In genomic region chr10:79070611-79071534, GRCh38 we compare ENCODE assay signal across 8 cellular contexts. TPM values are rescaled to one million over a fixed set of nuclear protein-coding genes. Genes with fewer than 3 reads are reported as not detected.
DNase-seq lines count a peak whose midpoint lies in the region; TF ChIP-seq lines count a peak whose summit lies in the region.

No MANE protein-coding gene starts in this region.

- TF ChIP-seq CTCF in choroid plexus epithelial cell (conservative IDR thresholded peaks at IDR 0.05; ENCODE audit: low read depth, low read length) (peak; percentile 23), kidney epithelial cell (IDR thresholded peaks at IDR 0.05; ENCODE audit: insufficient read depth, low read length, poor library complexity, severe bottlenecking) (no peak)

- H3K4me1 ChIP-seq in CD8-positive, alpha-beta memory T cell (ENCODE audit: insufficient read depth, low read length): peaks cover 11% of the 10 kb centered on the region
- peaks cover 45% of the 10 kb centered on the region for H3K4me1 ChIP-seq in HUES48 (ENCODE audit: control insufficient read depth, insufficient read depth, low read length)
- peaks cover 52 to 73% (median 65%) of the 10 kb centered on the region in 3 donors for H3K4me1 ChIP-seq in skeletal muscle tissue (ENCODE audit: control insufficient read depth in 3 of 3, insufficient read depth in 3 of 3, low read length in 3 of 3)

- CTCF ChIA-PET in CD8-positive, alpha-beta memory T cell (lab: Charles Lee): no interaction called here

- H3K4me1 Mint-ChIP-seq in CD8-positive, alpha-beta memory T cell: peaks cover 16 to 57% (median 25%) of the 10 kb centered on the region in 3 donors

- no peaks in the 10 kb centered on the region for H3K36me3 ChIP-seq in CD8-positive, alpha-beta memory T cell (ENCODE audit: insufficient read depth, low read length)
- H3K36me3 ChIP-seq in HUES48 (ENCODE audit: control insufficient read depth, insufficient read depth, low read length) (no peaks in the 10 kb centered on the region), SK-N-MC (ENCODE audit: insufficient read depth, low read length) (no peaks in the 10 kb centered on the region), kidney epithelial cell (ENCODE audit: control insufficient read depth, insufficient read depth, low read length) (no peaks in the 10 kb centered on the region), skeletal muscle tissue (ENCODE audit: control insufficient read depth in 3 of 3, insufficient read depth in 3 of 3, low read length in 3 of 3) (no peaks in the 10 kb centered on the region)

- H3K9me3 ChIP-seq in CD8-positive, alpha-beta memory T cell (ENCODE audit: low read length): no peaks in the 10 kb centered on the region
- H3K9me3 ChIP-seq in HUES48 (ENCODE audit: control insufficient read depth, insufficient read depth, low read length) (no peaks in the 10 kb centered on the region), SK-N-MC (ENCODE audit: low read depth, low read length) (no peaks in the 10 kb centered on the region), skeletal muscle tissue (ENCODE audit: control insufficient read depth in 3 of 3, low read length in 3 of 3) (no peaks in the 10 kb centered on the region)

- DNase-seq in CD8-positive, alpha-beta memory T cell: peak in 1 of 5 donors; percentile 11
- DNase-seq in SK-N-MC (ENCODE audit: low read depth, low spot score) (no peak), choroid plexus epithelial cell (ENCODE audit: low read depth) (peak; percentile 76), kidney epithelial cell (ENCODE audit: low read depth) (no peak), NCI-H187 (lab: John Stamatoyannopoulos, UW) (no peak), NCI-H1930 (lab: John Stamatoyannopoulos, UW) (no peak)

- peak overlapping the region in 4 of 8 donors; percentile 23 to 84 (median 28) for H3K27ac Mint-ChIP-seq in CD8-positive, alpha-beta memory T cell

- H3K9ac ChIP-seq in HUES48 (ENCODE audit: low read depth, low read length): peak overlapping the region; percentile 49
- peak overlapping the region; percentile 57 for H3K9ac ChIP-seq in SK-N-MC (ENCODE audit: insufficient read length)
- H3K9ac ChIP-seq in skeletal muscle tissue (ENCODE audit: low read depth in 1 of 3, low read length in 3 of 3): peak overlapping the region; percentile 84 to 93 (median 91)

- peak overlapping the region; percentile 73 to 99 (median 89) for H3K4me3 Mint-ChIP-seq in CD8-positive, alpha-beta memory T cell

- H3K27ac ChIP-seq in CD8-positive, alpha-beta memory T cell (ENCODE audit: low read depth, low read length): peak overlapping the region; percentile 14
- H3K27ac ChIP-seq in HUES48 (ENCODE audit: low read depth, low read length) (peak overlapping the region; percentile 70), SK-N-MC (no peak overlapping the region), skeletal muscle tissue (ENCODE audit: low read depth, low read length) (peak overlapping the region; percentile 94)

- peaks cover 0 to 2% (median 0%) of the 10 kb centered on the region in 5 donors for H3K9me3 Mint-ChIP-seq in CD8-positive, alpha-beta memory T cell

- peaks cover 0 to 6% of the 10 kb centered on the region in 2 donors for H3K27me3 Mint-ChIP-seq in CD8-positive, alpha-beta memory T cell

- H3K4me3 ChIP-seq in CD8-positive, alpha-beta memory T cell (ENCODE audit: low read length): peak overlapping the region; percentile 22
- H3K4me3 ChIP-seq in HUES48 (ENCODE audit: low read depth, low read length) (peak overlapping the region; percentile 89), SK-N-MC (peak overlapping the region; percentile 78), choroid plexus epithelial cell (ENCODE audit: low read depth, low read length) (peak overlapping the region; percentile 91), kidney epithelial cell (ENCODE audit: low read depth, low read length) (peak overlapping the region; percentile 85), skeletal muscle tissue (ENCODE audit: low read length in 3 of 3) (peak overlapping the region; percentile 76 to 97 (median 95))

- POLR2A ChIA-PET in CD8-positive, alpha-beta memory T cell (lab: Charles Lee): interaction anchor here (1.2 kb wide), 1 partner anchor 43 kb away, joined by 3 read pairs; no protein-coding TSS in a partner anchor

- peaks cover 0 to 7% (median 0%) of the 10 kb centered on the region in 3 donors for H3K36me3 Mint-ChIP-seq in CD8-positive, alpha-beta memory T cell

- H3K27me3 ChIP-seq in CD8-positive, alpha-beta memory T cell (ENCODE audit: insufficient read depth, low read length, poor library complexity, severe bottlenecking): no peaks in the 10 kb centered on the region
- H3K27me3 ChIP-seq in HUES48 (ENCODE audit: control insufficient read depth, insufficient read depth, low read length) (peaks cover 7% of the 10 kb centered on the region; the same call in 1 of the 2 replicates), kidney epithelial cell (ENCODE audit: control insufficient read depth, insufficient read depth, low read length) (no peaks in the 10 kb centered on the region), skeletal muscle tissue (ENCODE audit: control insufficient read depth in 3 of 3, insufficient read depth in 3 of 3, low read length in 3 of 3) (no peaks in the 10 kb centered on the region)

RNA-seq across cellular contexts. Expression of gene ZMIZ1, which starts 2.1 kb away (rescaled TPM):
- total RNA-seq in CD8-positive, alpha-beta memory T cell: 10 to 100 TPM; 34.7 to 36.3 TPM
- polyA plus RNA-seq in CD8-positive, alpha-beta memory T cell: 8.0 TPM
- total RNA-seq in kidney epithelial cell (57.5 and 73.9 TPM in 2 replicates), skeletal muscle tissue (11.5 TPM)

Comparison
In these comparisons a context has a peak if more than half of its experiments do, and no peak if none do; other contexts are left out.
1. H3K4me3 ChIP-seq: peak in every context shown above with its lines; median percentile 95 in skeletal muscle tissue; 91 in choroid plexus epithelial cell; 89 in HUES48; 85 in kidney epithelial cell; 78 in SK-N-MC; 22 in CD8-positive, alpha-beta memory T cell.